Comparison of ENCODE assay signal across 1 cellular context in genomic region chr14:71556730-71557129, GRCh38.
TF ChIP-seq lines count a peak whose summit lies in the region.

No MANE protein-coding gene starts in this region.

TF ChIP-seq in SK-N-SH, 30 proteins besides CTCF, POLR2A, EP300 and RAD21:
- TF ChIP-seq USF2 (IDR thresholded peaks at IDR 0.05; ENCODE audit: borderline replicate concordance, low read depth, low read length) (no peak), RCOR1 (IDR thresholded peaks at IDR 0.05; ENCODE audit: low read length) (no peak), YY1 (IDR thresholded peaks at IDR 0.05; ENCODE audit: low read depth) (no peak), SIN3A (IDR thresholded peaks at IDR 0.05; ENCODE audit: borderline replicate concordance, low read depth, low read length) (no peak), GATA2 (CRISPR knock-in tag; IDR thresholded peaks at IDR 0.05) (no peak), FOXM1 (IDR thresholded peaks at IDR 0.05; ENCODE audit: low read depth) (no peak), SMC3 (IDR thresholded peaks at IDR 0.05; ENCODE audit: low read depth, low read length) (no peak), RXRA (IDR thresholded peaks at IDR 0.05; ENCODE audit: borderline replicate concordance, low read depth) (no peak), CHD2 (IDR thresholded peaks at IDR 0.05; ENCODE audit: low read length, partially characterized antibody) (no peak), IRF3 (IDR thresholded peaks at IDR 0.05; ENCODE audit: low read depth, low read length) (no peak), GABPA (IDR thresholded peaks at IDR 0.05; ENCODE audit: low read depth) (no peak), MAX (IDR thresholded peaks at IDR 0.05; ENCODE audit: low read depth) (no peak), JUND (IDR thresholded peaks at IDR 0.05) (no peak), TCF12 (IDR thresholded peaks at IDR 0.05) (no peak)
